8 cellular contexts compared by ENCODE assay signal in genomic region chr2:88671786-88672427, GRCh38. TPM values are rescaled to one million over a fixed set of nuclear protein-coding genes. Genes with fewer than 3 reads are reported as not detected.
DNase-seq lines count a peak whose midpoint lies in the region; ATAC-seq and TF ChIP-seq lines count a peak whose summit lies in the region.

No MANE protein-coding gene starts in this region.

- H3K4me3 Mint-ChIP-seq in effector memory CD8-positive, alpha-beta T cell, result no peak overlapping the region

- peaks cover 0 to 7% of the 10 kb centered on the region in 2 donors for H3K27me3 Mint-ChIP-seq in effector memory CD8-positive, alpha-beta T cell

- ATAC-seq in effector memory CD8-positive, alpha-beta T cell (replicated peaks), result peak; percentile 78
- no peak for ATAC-seq in GM18502 (IDR thresholded peaks at IDR 0.05; ENCODE audit: poor library complexity, unreplicated experiment)

- H3K36me3 Mint-ChIP-seq in effector memory CD8-positive, alpha-beta T cell (ENCODE audit: insufficient read depth), result peaks cover 2% of the 10 kb centered on the region

- CTCF ChIA-PET in GM10248 (lab: Yijun Ruan, JAX), result interaction anchor here (0.6 to 11.3 kb wide), 44 partner anchors 9 to 611 kb away, joined by 3 to 184 read pairs (median 5); partner anchors contain the start of gene RPIA

- no peaks in the 10 kb centered on the region for H3K9me3 Mint-ChIP-seq in effector memory CD8-positive, alpha-beta T cell

- no peak overlapping the region for H3K27ac Mint-ChIP-seq in effector memory CD8-positive, alpha-beta T cell

- peak; percentile 77 for TF ChIP-seq CTCF in GM10248 (IDR thresholded peaks at IDR 0.05; ENCODE audit: control extremely low read depth, extremely low read depth, low read depth, missing control alignments)

- DNase-seq in AG08395 (ENCODE audit: low spot score) (peak; percentile 77), GM10248 (ENCODE audit: extremely low spot score) (peak; percentile 47), KG1 (lab: John Stamatoyannopoulos, UW) (peak; percentile 9), RPMI7951 (ENCODE audit: low read depth) (peak; percentile 87), middle frontal gyrus (ENCODE audit: extremely low spot score, low spot score) (peak; percentile 21), epidermal melanocyte (ENCODE audit: insufficient read length, low spot score) (no peak)
- peak; percentile 15 to 25 (median 24) for DNase-seq in effector memory CD8-positive, alpha-beta T cell

- H3K4me1 Mint-ChIP-seq in effector memory CD8-positive, alpha-beta T cell (ENCODE audit: low read depth in 2 of 2), result peaks cover 4% of the 10 kb centered on the region in 2 donors

- POLR2A ChIA-PET in GM10248 (lab: Yijun Ruan, JAX), result no interaction called here

RNA-seq across cellular contexts. Expression of gene RPIA, which starts 19.6 kb away (rescaled TPM):
- total RNA-seq in RPMI7951 (2014; rRNA removed; shearing (Covaris generic)), result 6.8 and 10.3 TPM in 2 replicates

RNA-seq across cellular contexts. Expression of gene EIF2AK3, which starts 44.6 kb away (rescaled TPM):
- total RNA-seq in RPMI7951 (2014; rRNA removed; shearing (Covaris generic)), result 18.0 and 19.9 TPM in 2 replicates
